In the genomic region with DNA sequence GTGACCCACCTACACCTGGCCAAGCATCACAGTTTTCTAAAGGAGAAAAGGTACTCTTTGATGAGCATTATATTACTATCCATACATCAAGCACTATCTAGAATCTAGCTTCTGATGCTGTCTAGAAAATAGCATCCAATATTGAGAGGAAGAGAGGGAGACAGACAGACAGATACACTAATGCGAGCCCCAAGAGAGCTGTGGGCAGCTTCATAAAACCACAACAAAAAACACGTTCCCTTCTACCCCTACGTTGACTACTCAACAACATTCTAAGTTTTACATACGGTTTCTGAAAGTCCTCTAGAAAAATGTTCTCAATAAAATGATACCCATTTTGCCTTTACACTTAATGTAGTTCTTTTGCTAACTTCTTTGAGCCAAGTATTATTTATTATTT, we compare ENCODE assay signal across 19 cellular contexts.
DNase-seq lines count a peak whose midpoint lies in the region; ATAC-seq and TF ChIP-seq lines count a peak whose summit lies in the region.
"Had no signal": no experiment of that assay in that cellular context is flagged by ENCODE, and none has a peak within 500 bp of the region (broad histone marks: within the 10 kb centered on the region; RNA-seq: fewer than 3 reads in every experiment).

No MANE protein-coding gene starts in this region.

- H4K5ac ChIP-seq in H9 (ENCODE audit: insufficient read length, low read depth, low read length): no peak overlapping the region

- no peaks in the 10 kb centered on the region for H4K20me1 ChIP-seq in H9 (ENCODE audit: control insufficient read depth, insufficient read depth, insufficient read length)

- H3T11ph ChIP-seq in H9 (ENCODE audit: low read length): no peak overlapping the region

- peak overlapping the region; percentile 80 for H3K27ac Mint-ChIP-seq in activated CD4-positive, alpha-beta T cell treated with anti-CD3 and anti-CD28 coated beads, Interleukin-2, amount 10 ng/mL, durations not matched to agents 24 days and 14 days
- H3K27ac Mint-ChIP-seq in H9 (peak overlapping the region in 2 of 3 experiments; percentile 20 to 41; a peak in 1 of 7 replicates), chondrocyte (ENCODE audit: unreplicated experiment) (peak overlapping the region; percentile 36)
- H3K27ac Mint-ChIP-seq in stimulated activated memory B cell treated with anti-CD40 and anti-IgM and Interleukin-4, amounts not matched to agents 10 μg/mL and 1 μg/mL and 100 μg/mL, for 72 hours: peak overlapping the region; percentile 70

- H2BK5ac ChIP-seq in H9 (ENCODE audit: insufficient read length, low read length): no peak overlapping the region

- H3K79me1 ChIP-seq in H9 (ENCODE audit: insufficient read depth, low read depth, low read length, poor library complexity, severe bottlenecking): peaks cover 1% of the 10 kb centered on the region

- no peak overlapping the region for H2AK5ac ChIP-seq in H9 (ENCODE audit: insufficient read length, low read length)

- H2BK20ac ChIP-seq in H9 (ENCODE audit: low read depth, low read length, poor library complexity, severe bottlenecking): no peak overlapping the region

- no peak overlapping the region for H3K27ac ChIP-seq in H9 (ENCODE audit: insufficient read length, low read depth, low read length)
- H3K27ac ChIP-seq: right atrium auricular region had no signal

- H3K9me3 ChIP-seq in H9 (ENCODE audit: control insufficient read depth, low read depth, low read length): no peaks in the 10 kb centered on the region
- H3K9me3 ChIP-seq: mucosa of descending colon, right atrium auricular region, tibial nerve had no signal

- no peak overlapping the region for H2BK15ac ChIP-seq in H9 (ENCODE audit: low read depth, low read length)

- no peaks in the 10 kb centered on the region for H3K27me3 Mint-ChIP-seq in activated CD4-positive, alpha-beta T cell treated with anti-CD3 and anti-CD28 coated beads, Interleukin-2, amount 10 ng/mL, durations not matched to agents 24 days and 14 days
- H3K27me3 Mint-ChIP-seq in H9 (ENCODE audit: low read depth) (no peaks in the 10 kb centered on the region), chondrocyte (ENCODE audit: low read depth) (no peaks in the 10 kb centered on the region)
- no peaks in the 10 kb centered on the region for H3K27me3 Mint-ChIP-seq in stimulated activated memory B cell treated with anti-CD40 and anti-IgM and Interleukin-4, amounts not matched to agents 10 μg/mL and 1 μg/mL and 100 μg/mL, for 72 hours
- H3K27me3 Mint-ChIP-seq: T-cell had no signal

- no peak overlapping the region for H4K91ac ChIP-seq in H9 (ENCODE audit: insufficient read length, low read depth, low read length)

- H2AFZ ChIP-seq in H9 (ENCODE audit: low read length): no peak overlapping the region

- TF ChIP-seq CTCF in H9 (conservative IDR thresholded peaks at IDR 0.05): no peak
- no peak for TF ChIP-seq CTCF in chondrocyte (IDR thresholded peaks at IDR 0.05)

- ATAC-seq in stimulated activated memory B cell treated with anti-CD40 and anti-IgM and Interleukin-4, amounts not matched to agents 10 μg/mL and 1 μg/mL and 100 μg/mL, for 72 hours: no peak
- ATAC-seq in HG02571 (IDR thresholded peaks at IDR 0.05; ENCODE audit: unreplicated experiment): no peak
- ATAC-seq: left colon, mucosa of descending colon, T-cell had no signal

- no peak overlapping the region for H4K8ac ChIP-seq in H9 (replicated peaks; ENCODE audit: insufficient read length, low read depth, low read length)

- intact Hi-C loops in activated CD4-positive, alpha-beta T cell treated with anti-CD3 and anti-CD28 coated beads, Interleukin-2, amount 10 ng/mL, durations not matched to agents 24 days and 14 days (cut with micrococcal nuclease): loop anchor here (1.0 to 5.0 kb wide), 4 partner anchors 14 to 63 kb away; no protein-coding TSS in a partner anchor

- H3K56ac ChIP-seq in H9 (ENCODE audit: insufficient read length, low read depth, low read length): no peak overlapping the region

- H3K4ac ChIP-seq in H9 (ENCODE audit: low read depth, low read length): no peak overlapping the region

- H2BK12ac ChIP-seq in H9 (ENCODE audit: insufficient read length, low read depth, low read length): no peak overlapping the region

- H3K14ac ChIP-seq in H9 (ENCODE audit: insufficient read depth, low read length): no peak overlapping the region

- no peaks in the 10 kb centered on the region for H3K9me3 Mint-ChIP-seq in activated CD4-positive, alpha-beta T cell treated with anti-CD3 and anti-CD28 coated beads, Interleukin-2, amount 10 ng/mL, durations not matched to agents 24 days and 14 days
- H3K9me3 Mint-ChIP-seq in H9 (no peaks in the 10 kb centered on the region), chondrocyte (ENCODE audit: low read depth) (peaks cover 6% of the 10 kb centered on the region)
- H3K9me3 Mint-ChIP-seq in stimulated activated memory B cell treated with anti-CD40 and anti-IgM and Interleukin-4, amounts not matched to agents 10 μg/mL and 1 μg/mL and 100 μg/mL, for 72 hours: no peaks in the 10 kb centered on the region

- no peaks in the 10 kb centered on the region for H3K4me1 ChIP-seq in H9 (ENCODE audit: insufficient read depth, low read length)

- no peaks in the 10 kb centered on the region for H3K79me2 ChIP-seq in H9 (ENCODE audit: insufficient read depth, low read length)

- DNase-seq in activated CD4-positive, alpha-beta T cell treated with anti-CD3 and anti-CD28 coated beads, Interleukin-2, amount 10 ng/mL, durations not matched to agents 24 days and 14 days: no peak
- DNase-seq in activated CD4-positive, alpha-beta T cell treated with anti-CD3 and anti-CD28 coated beads for 4 hours: no peak
- DNase-seq in H9 (no peak), chondrocyte (ENCODE audit: low spot score) (no peak), kidney glomerular epithelial cell (lab: John Stamatoyannopoulos, UW) (no peak), mesenteric fat pad (ENCODE audit: low spot score) (no peak)
- DNase-seq: effector memory CD4-positive, alpha-beta T cell; Karpas-422; left colon; mucosa of descending colon; NCI-H1105 treated with DMSO at 0.1 percent for 48 hours; NCI-H2171 treated with DMSO at 0.1 percent for 48 hours; SIG-M5; stimulated activated CD4-positive, alpha-beta T cell treated with anti-CD3 and anti-CD28 coated beads, Interleukin-15, amount 100 ng/mL, for 24 hours; T-cell had no signal

- H3K23me2 ChIP-seq in H9 (ENCODE audit: insufficient read length, low read depth, low read length, poor library complexity, severe bottlenecking): no peaks in the 10 kb centered on the region

- peak overlapping the region; percentile 53 for H3K4me3 Mint-ChIP-seq in activated CD4-positive, alpha-beta T cell treated with anti-CD3 and anti-CD28 coated beads, Interleukin-2, amount 10 ng/mL, durations not matched to agents 24 days and 14 days
- no peak overlapping the region for H3K4me3 Mint-ChIP-seq in H9
- no peak overlapping the region for H3K4me3 Mint-ChIP-seq in chondrocyte (ENCODE audit: unreplicated experiment)
- no peak overlapping the region for H3K4me3 Mint-ChIP-seq in stimulated activated memory B cell treated with anti-CD40 and anti-IgM and Interleukin-4, amounts not matched to agents 10 μg/mL and 1 μg/mL and 100 μg/mL, for 72 hours
- H3K4me3 Mint-ChIP-seq: T-cell had no signal

- no CpG with 5 or more reads among the region's 4 CpGs for WGBS in H9 (ENCODE audit: extremely low coverage, insufficient read length, low lambda C conversion rate)

- H3K36me3 Mint-ChIP-seq in activated CD4-positive, alpha-beta T cell treated with anti-CD3 and anti-CD28 coated beads, Interleukin-2, amount 10 ng/mL, durations not matched to agents 24 days and 14 days (ENCODE audit: low read depth): peaks cover 43% of the 10 kb centered on the region
- H3K36me3 Mint-ChIP-seq in H9 (ENCODE audit: insufficient read depth in 1 of 3, low read depth in 3 of 3): peaks cover 2 to 30% (median 29%) of the 10 kb centered on the region in 3 experiments; a peak in 5 of 7 replicates
- peaks cover 5% of the 10 kb centered on the region for H3K36me3 Mint-ChIP-seq in chondrocyte (ENCODE audit: low read depth)
- peaks cover 44% of the 10 kb centered on the region for H3K36me3 Mint-ChIP-seq in stimulated activated memory B cell treated with anti-CD40 and anti-IgM and Interleukin-4, amounts not matched to agents 10 μg/mL and 1 μg/mL and 100 μg/mL, for 72 hours

- no peak overlapping the region for H3K9ac ChIP-seq in H9 (ENCODE audit: extremely low read depth, insufficient read length, low read length)

- no peak overlapping the region for H2BK120ac ChIP-seq in H9 (ENCODE audit: low read depth, low read length, poor library complexity, severe bottlenecking)

- H3K23ac ChIP-seq in H9 (ENCODE audit: insufficient read length, low read depth, low read length): no peak overlapping the region

- H3K18ac ChIP-seq in H9 (ENCODE audit: insufficient read length, low read depth, low read length): no peak overlapping the region

- no peaks in the 10 kb centered on the region for H3K27me3 ChIP-seq in H9 (ENCODE audit: insufficient read depth, low read length)
- H3K27me3 ChIP-seq: right atrium auricular region, tibial nerve had no signal

- peaks cover 39% of the 10 kb centered on the region for H3K4me1 Mint-ChIP-seq in activated CD4-positive, alpha-beta T cell treated with anti-CD3 and anti-CD28 coated beads, Interleukin-2, amount 10 ng/mL, durations not matched to agents 24 days and 14 days
- peaks cover 6% of the 10 kb centered on the region in 2 experiments for H3K4me1 Mint-ChIP-seq in H9
- peaks cover 13% of the 10 kb centered on the region for H3K4me1 Mint-ChIP-seq in chondrocyte (ENCODE audit: low read depth)
- peaks cover 27% of the 10 kb centered on the region for H3K4me1 Mint-ChIP-seq in stimulated activated memory B cell treated with anti-CD40 and anti-IgM and Interleukin-4, amounts not matched to agents 10 μg/mL and 1 μg/mL and 100 μg/mL, for 72 hours

- H3K4me2 ChIP-seq in H9 (ENCODE audit: insufficient read depth, insufficient read length, low read length): no peak overlapping the region
